In genomic region chr18:46772396-46772795, GRCh38 we compare ENCODE assay signal across 21 cellular contexts. TPM values are rescaled to one million over a fixed set of nuclear protein-coding genes. Genes with fewer than 3 reads are reported as not detected.
DNase-seq lines count a peak whose midpoint lies in the region; ATAC-seq, FAIRE-seq and TF ChIP-seq lines count a peak whose summit lies in the region.
"Had no signal": no experiment of that assay in that cellular context is flagged by ENCODE, and none has a peak within 500 bp of the region (broad histone marks: within the 10 kb centered on the region; RNA-seq: fewer than 3 reads in every experiment).

No MANE protein-coding gene starts in this region.

- 3% methylated on average over 5 of the region's 5 CpGs for WGBS in K562 (ENCODE audit: insufficient coverage, low coverage, missing lambda C conversion rate)
- 51 to 64% (median 60%) methylated on average over 5 of the region's 5 CpGs for WGBS in stomach, 5 donors

- intact Hi-C loops in A673 (cut with micrococcal nuclease; ENCODE audit: unreplicated experiment) (no loop called here), K562 (cut with micrococcal nuclease) (no loop called here), stomach (cut with DNase I; ENCODE audit: low total_unique reads) (no loop called here)

- H3K9me3 ChIP-seq in A673 (ENCODE audit: low read depth, low read length, poor library complexity, severe bottlenecking) (no peaks in the 10 kb centered on the region), K562 (replicated peaks; ENCODE audit: control insufficient read depth, insufficient read depth, low read depth, low read length) (no peaks in the 10 kb centered on the region), stomach (no peaks in the 10 kb centered on the region)
- H3K9me3 ChIP-seq: breast epithelium, heart right ventricle, upper lobe of left lung had no signal

- no peak overlapping the region for H3K4me3 Mint-ChIP-seq in progenitor cell of endocrine pancreas (ENCODE audit: low read depth)
- H3K4me3 Mint-ChIP-seq: activated CD4-positive, alpha-beta T cell treated with anti-CD3 and anti-CD28 coated beads, Interleukin-2, amount 10 ng/mL, durations not matched to agents 7 days and 5 days; activated naive CD8-positive, alpha-beta T cell treated with anti-CD3 and anti-CD28 coated beads for 36 hours; mesothelial cell of epicardium; T-helper 2 cell treated with Interferon-gamma antibody and Interleukin-4, amounts not matched to agents 5 μg/mL and 100 μg/mL, for 36 hours had no signal

- H3K27me3 Mint-ChIP-seq in progenitor cell of endocrine pancreas: peaks cover 15% of the 10 kb centered on the region

- no peak overlapping the region for H2AFZ ChIP-seq in K562 (ENCODE audit: low read depth, low read length)

- H3K4me3 ChIP-seq in A673 (ENCODE audit: low read depth, low read length, poor library complexity, severe bottlenecking): no peak overlapping the region
- H3K4me3 ChIP-seq in K562: no peak overlapping the region
- H3K4me3 ChIP-seq in coronary artery: no peak overlapping the region
- no peak overlapping the region for H3K4me3 ChIP-seq in stomach
- H3K4me3 ChIP-seq: breast epithelium, heart right ventricle, upper lobe of left lung had no signal

- in situ Hi-C loops in K562 (cut with MboI): no loop called here

- TF ChIP-seq POLR2A in K562 (conservative IDR thresholded peaks at IDR 0.05): no peak
- TF ChIP-seq POLR2A in stomach (IDR thresholded peaks at IDR 0.05): no peak

- H3K9me3 Mint-ChIP-seq in progenitor cell of endocrine pancreas (ENCODE audit: low read depth): no peaks in the 10 kb centered on the region
- H3K9me3 Mint-ChIP-seq: activated CD4-positive, alpha-beta T cell treated with anti-CD3 and anti-CD28 coated beads, Interleukin-2, amount 10 ng/mL, durations not matched to agents 7 days and 5 days; activated naive CD8-positive, alpha-beta T cell treated with anti-CD3 and anti-CD28 coated beads for 36 hours; mesothelial cell of epicardium; T-helper 2 cell treated with Interferon-gamma antibody and Interleukin-4, amounts not matched to agents 5 μg/mL and 100 μg/mL, for 36 hours had no signal

- CTCF ChIA-PET in A673 (lab: Charles Lee): no interaction called here
- CTCF ChIA-PET in K562 (lab: Yijun Ruan, JAX; ENCODE audit: low intra/inter-chr PET ratio): no interaction called here

- H3K27ac Mint-ChIP-seq in progenitor cell of endocrine pancreas: no peak overlapping the region
- H3K27ac Mint-ChIP-seq: activated CD4-positive, alpha-beta T cell treated with anti-CD3 and anti-CD28 coated beads, Interleukin-2, amount 10 ng/mL, durations not matched to agents 7 days and 5 days; activated naive CD8-positive, alpha-beta T cell treated with anti-CD3 and anti-CD28 coated beads for 36 hours; mesothelial cell of epicardium; T-helper 2 cell treated with Interferon-gamma antibody and Interleukin-4, amounts not matched to agents 5 μg/mL and 100 μg/mL, for 36 hours had no signal

- TF ChIP-seq RAD21 in K562 (CRISPR knock-in tag; conservative IDR thresholded peaks at IDR 0.05 in 1 of 2, IDR thresholded peaks at IDR 0.05 in 1 of 2): peak in 1 of 2 experiments; percentile 23; a peak in 1 of 4 replicates

- TF ChIP-seq CTCF in A673 (conservative IDR thresholded peaks at IDR 0.05; ENCODE audit: low read depth, low read length) (0 out of 2 replicates have a peak, but pooled peaks have one; percentile 15), K562 (IDR thresholded peaks at IDR 0.05 in 2 of 3, conservative IDR thresholded peaks at IDR 0.05 in 1 of 3; ENCODE audit: insufficient read depth in 2 of 3, low read depth in 1 of 3, low read length in 3 of 3) (peak in 2 of 3 experiments; percentile 13 to 26; a peak in 2 of 6 replicates), coronary artery (IDR thresholded peaks at IDR 0.05) (no peak), stomach (IDR thresholded peaks at IDR 0.05) (no peak), progenitor cell of endocrine pancreas (IDR thresholded peaks at IDR 0.05; ENCODE audit: unreplicated experiment) (no peak)

- H3K4me1 Mint-ChIP-seq in progenitor cell of endocrine pancreas (ENCODE audit: low read depth): peaks cover 2% of the 10 kb centered on the region
- H3K4me1 Mint-ChIP-seq: activated CD4-positive, alpha-beta T cell treated with anti-CD3 and anti-CD28 coated beads, Interleukin-2, amount 10 ng/mL, durations not matched to agents 7 days and 5 days had no signal

- ATAC-seq in GM21619 (IDR thresholded peaks at IDR 0.05; ENCODE audit: unreplicated experiment) (peak; percentile 45), K562 (peak; percentile 67; the same call in 2 of the 3 replicates)
- ATAC-seq: heart right ventricle had no signal

- H3K27me3 ChIP-seq in A673 (replicated peaks; ENCODE audit: insufficient read depth, low read depth, low read length, poor library complexity): no peaks in the 10 kb centered on the region
- H3K27me3 ChIP-seq in K562 (ENCODE audit: control insufficient read depth in 2 of 2, insufficient read depth in 2 of 2, low read length in 2 of 2): no peaks in the 10 kb centered on the region; a peak in 1 of 5 replicates
- H3K27me3 ChIP-seq in stomach: peaks cover 0 to 13% (median 0%) of the 10 kb centered on the region in 3 donors
- H3K27me3 ChIP-seq: breast epithelium, heart right ventricle, upper lobe of left lung had no signal

- H3K27ac ChIP-seq in A673 (ENCODE audit: low read depth, low read length, poor library complexity, severe bottlenecking) (no peak overlapping the region), K562 (ENCODE audit: extremely low read depth, low read depth, low read length) (no peak overlapping the region), coronary artery (no peak overlapping the region), stomach (no peak overlapping the region)
- H3K27ac ChIP-seq: breast epithelium, heart right ventricle, upper lobe of left lung had no signal

- DNase-seq in A673 (ENCODE audit: low spot score): no peak
- peak; percentile 28 to 87 for DNase-seq in NOMO-1 (lab: John Stamatoyannopoulos, UW; ENCODE audit: unreplicated experiment in 2 of 2)
- no peak for DNase-seq in K562 (ENCODE audit: extremely low read depth in 1 of 4, low spot score in 3 of 4)
- DNase-seq in coronary artery (ENCODE audit: low spot score): no peak
- no peak for DNase-seq in stomach
- no peak for DNase-seq in progenitor cell of endocrine pancreas (ENCODE audit: low spot score, unreplicated experiment)
- no peak for DNase-seq in NCI-H524 treated with DMSO at 0.1 percent for 48 hours (lab: John Stamatoyannopoulos, UW)
- DNase-seq: activated CD4-positive, alpha-beta T cell treated with anti-CD3 and anti-CD28 coated beads, Interleukin-2, amount 10 ng/mL, durations not matched to agents 7 days and 5 days; activated naive CD8-positive, alpha-beta T cell treated with anti-CD3 and anti-CD28 coated beads for 36 hours; activated T-cell treated with anti-CD3 and anti-CD28 coated beads, Interleukin-2, amount 50 U/mL, for 1 hour; heart right ventricle; NCI-H1048; NCI-H2107; NCI-H748 treated with DMSO at 0.1 percent for 48 hours; upper lobe of left lung had no signal

- no peaks in the 10 kb centered on the region for H3K79me2 ChIP-seq in K562 (ENCODE audit: control insufficient read depth, insufficient read depth, low read length)

- no peaks in the 10 kb centered on the region for H3K9me1 ChIP-seq in K562 (ENCODE audit: control insufficient read depth, insufficient read depth, low read length)

- H3K36me3 ChIP-seq in A673 (ENCODE audit: insufficient read depth, low read length, poor library complexity, severe bottlenecking): no peaks in the 10 kb centered on the region
- H3K36me3 ChIP-seq in K562 (ENCODE audit: control insufficient read depth, insufficient read depth, low read length): no peaks in the 10 kb centered on the region
- H3K36me3 ChIP-seq in stomach: no peaks in the 10 kb centered on the region
- H3K36me3 ChIP-seq: breast epithelium, heart right ventricle, upper lobe of left lung had no signal

- no TSS peak for BruUV-seq in A673 (replicated peaks; lab: Mats Ljungman, UMichigan)
- no TSS peak for BruUV-seq in K562 (replicated peaks; lab: Mats Ljungman, UMichigan)

- no peak overlapping the region for H3K9ac ChIP-seq in K562 (ENCODE audit: insufficient read depth in 1 of 2, low read depth in 2 of 2, low read length in 2 of 2)

- no peak overlapping the region for H3K4me2 ChIP-seq in K562 (ENCODE audit: insufficient read depth, low read length)

- no peaks in the 10 kb centered on the region; the same call in 1 of the 2 replicates for H4K20me1 ChIP-seq in K562 (replicated peaks; ENCODE audit: control insufficient read depth, insufficient read depth, low read length)

- H3K36me3 Mint-ChIP-seq in progenitor cell of endocrine pancreas (ENCODE audit: insufficient read depth): no peaks in the 10 kb centered on the region
- H3K36me3 Mint-ChIP-seq: activated naive CD8-positive, alpha-beta T cell treated with anti-CD3 and anti-CD28 coated beads for 36 hours; mesothelial cell of epicardium had no signal

- FAIRE-seq in K562 (lab: Jason Lieb, UNC): no peak

- H3K4me1 ChIP-seq in A673 (ENCODE audit: insufficient read depth, low read length, poor library complexity, severe bottlenecking): peaks cover 39% of the 10 kb centered on the region
- no peaks in the 10 kb centered on the region; a peak in 2 of 5 replicates for H3K4me1 ChIP-seq in K562 (replicated peaks in 1 of 2; ENCODE audit: control insufficient read depth in 2 of 2, insufficient read depth in 2 of 2, low read length in 2 of 2)
- H3K4me1 ChIP-seq in stomach: no peaks in the 10 kb centered on the region
- H3K4me1 ChIP-seq: breast epithelium, upper lobe of left lung had no signal

- no peak for TF ChIP-seq EP300 in K562 (IDR thresholded peaks at IDR 0.05; ENCODE audit: low read length)
- TF ChIP-seq EP300 in stomach (IDR thresholded peaks at IDR 0.05): no peak

- POLR2A ChIA-PET in A673 (lab: Charles Lee; ENCODE audit: low non-redundant PET): no interaction called here
- POLR2A ChIA-PET in K562 (lab: Yijun Ruan, JAX): no interaction called here

RNA-seq across cellular contexts. Expression of gene ST8SIA5, which starts 15.5 kb away (rescaled TPM):
- total RNA-seq in A673 (2021): 17.9 and 24.8 TPM in 2 replicates
- not detected in 2 replicates for total RNA-seq in K562 (2011; cell fraction: chromatin; rRNA removed; ENCODE audit: low replicate concordance)
- total RNA-seq in K562 (2011; cell fraction: nucleolus; rRNA removed): not detected in 2 replicates
- 0.07 TPM in 1 of 2 replicates, not detected in the other for total RNA-seq in K562 (2011; cell fraction: nucleoplasm; rRNA removed)
- 0.08 TPM in 1 of 2 replicates, not detected in the other for total RNA-seq in K562 (2014; rRNA removed)
- 0.04 and 0.13 TPM in 2 replicates for total RNA-seq in K562 (2014; rRNA removed; fragmentation: Illumina TruSeq; extraction: Trizol)
- 0.26 and 0.33 TPM in 2 replicates for total RNA-seq in K562 (2015; rRNA removed; fragmentation: Illumina TruSeq; extraction: Trizol)
- total RNA-seq in K562 (2021): not detected in 2 replicates
- 0.03 and 0.05 TPM in 2 replicates for polyA plus RNA-seq in K562 (2011; rRNA removed)
- 0.19 TPM in 1 of 2 replicates, not detected in the other for polyA plus RNA-seq in K562 (2011; cell fraction: cytosol; rRNA removed)
- 0.04 and 0.07 TPM in 2 replicates for polyA plus RNA-seq in K562 (2011; cell fraction: nucleus; rRNA removed)
- polyA plus RNA-seq in K562 (2012): 0.06 and 0.10 TPM in 2 replicates
- polyA plus RNA-seq in K562 (2014; fragmentation: Illumina TruSeq; extraction: Trizol): 0.07 and 0.08 TPM in 2 replicates
- polyA plus RNA-seq in K562 (2014; fragmentation: Nextera tagmentation; extraction: Ambion mirVana): not detected
- 0.01 TPM in 1 of 2 replicates, not detected in the other for polyA plus RNA-seq in K562 (2014; rRNA removed)
- not detected in 2 replicates for polyA minus RNA-seq in K562 (2011; rRNA and poly(A)+ RNA removed)
- not detected in 2 replicates for polyA minus RNA-seq in K562 (2011; cell fraction: cytosol; rRNA and poly(A)+ RNA removed)
- not detected in 2 replicates for polyA minus RNA-seq in K562 (2011; cell fraction: nucleus; rRNA and poly(A)+ RNA removed)
- under 1 TPM in 1 of 5 donors, not detected in 4; 0.18 TPM for total RNA-seq in stomach
- 1 to 10 TPM in 1 of 3 donors, under 1 TPM in 2; 0.03 to 1.4 (median 0.19) TPM for polyA plus RNA-seq in stomach
- 5.3 and 6.0 TPM in 2 replicates for total RNA-seq in progenitor cell of endocrine pancreas
- total RNA-seq: activated naive CD8-positive, alpha-beta T cell treated with anti-CD3 and anti-CD28 coated beads for 36 hours; HT-29 had no signal
- polyA plus RNA-seq: AG04450 had no signal

Comparison
In these comparisons a context has a peak if more than half of its experiments do, and no peak if none do; other contexts are left out.
1. DNase-seq: peak in NOMO-1 (2 of 2); none in A673 (single experiment), K562 (0 of 4), coronary artery (single experiment), stomach (single experiment), progenitor cell of endocrine pancreas (single experiment) and NCI-H524 treated with DMSO at 0.1 percent for 48 hours (single experiment).
2. CTCF ChIP-seq: peak in A673 (single experiment) and K562 (2 of 3); none in coronary artery (single experiment), stomach (0 of 7) and progenitor cell of endocrine pancreas (single experiment).